In the genomic region with DNA sequence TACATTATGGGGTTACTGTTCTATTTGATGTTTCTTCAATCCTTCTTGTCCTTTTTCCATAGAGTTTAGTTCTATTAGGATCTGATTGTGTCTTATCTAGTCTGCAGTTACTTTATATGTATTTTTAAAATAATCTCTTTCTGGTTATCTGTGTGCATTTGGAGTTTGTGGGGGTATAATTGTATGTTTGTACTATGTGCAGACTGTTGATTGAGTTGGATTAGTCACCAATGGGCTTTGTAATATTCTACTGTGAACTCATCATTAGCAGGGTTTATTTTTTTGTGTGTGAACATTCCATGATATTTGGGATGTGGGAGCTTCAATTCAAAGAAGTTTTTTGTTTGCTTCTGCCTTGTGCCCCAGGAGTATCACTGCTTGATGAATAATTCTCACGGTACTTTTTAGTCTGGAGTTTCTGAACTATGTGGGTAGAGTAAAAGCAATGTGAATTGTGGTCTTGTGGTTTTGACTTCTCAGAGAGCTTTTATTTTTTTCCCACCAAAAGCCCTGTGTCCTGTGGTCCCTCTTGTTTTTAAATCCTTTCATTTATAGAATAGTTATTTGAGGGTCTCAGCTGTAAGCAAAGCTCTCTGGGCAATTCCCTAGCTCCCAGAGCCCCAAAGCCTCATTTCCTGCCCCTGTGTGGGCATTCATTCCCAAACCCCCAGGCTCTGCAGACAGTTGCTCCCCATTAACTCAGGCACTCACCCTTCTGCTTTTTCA, we compare ENCODE assay signal across 9 cellular contexts.
A peak's percentile ranks its signal among the peaks of the same experiment; 100 is the strongest.
DNase-seq lines count a peak whose midpoint lies in the region; ATAC-seq and TF ChIP-seq lines count a peak whose summit lies in the region.
"Had no signal": no experiment of that assay in that cellular context is flagged by ENCODE, and none has a peak within 500 bp of the region (broad histone marks: within the 10 kb centered on the region; RNA-seq: fewer than 3 reads in every experiment).

No MANE protein-coding gene starts in this region.

- H3K4me3 ChIP-seq in GM12864 (ENCODE audit: low read depth, low read length) = no peak overlapping the region

- no peak for TF ChIP-seq CTCF in GM12864 (IDR thresholded peaks at IDR 0.05; ENCODE audit: low read depth, low read length, missing control alignments)

- H3K27ac Mint-ChIP-seq in T-helper 2 cell treated with Interferon-gamma antibody and Interleukin-4, amounts not matched to agents 5 μg/mL and 100 μg/mL, for 36 hours = no peak overlapping the region

- no peaks in the 10 kb centered on the region for H3K36me3 Mint-ChIP-seq in T-helper 2 cell treated with Interferon-gamma antibody and Interleukin-4, amounts not matched to agents 5 μg/mL and 100 μg/mL, for 36 hours (ENCODE audit: low read depth)

- H3K4me3 Mint-ChIP-seq in T-helper 2 cell treated with Interferon-gamma antibody and Interleukin-4, amounts not matched to agents 5 μg/mL and 100 μg/mL, for 36 hours = no peak overlapping the region

- H3K27me3 Mint-ChIP-seq in T-helper 2 cell treated with Interferon-gamma antibody and Interleukin-4, amounts not matched to agents 5 μg/mL and 100 μg/mL, for 36 hours (ENCODE audit: low read depth) = no peaks in the 10 kb centered on the region

- DNase-seq in GM12864 (ENCODE audit: low read depth) = peak; percentile 66
- DNase-seq in epidermal melanocyte (ENCODE audit: insufficient read length, low spot score) = peak; percentile 26
- DNase-seq in NCI-H345 (lab: John Stamatoyannopoulos, UW) = no peak
- DNase-seq in NCI-H2227 (lab: John Stamatoyannopoulos, UW; ENCODE audit: unreplicated experiment) = no peak
- no peak for DNase-seq in DMS153 treated with DMSO at 0.1 percent for 48 hours (lab: John Stamatoyannopoulos, UW; ENCODE audit: unreplicated experiment)
- DNase-seq in T-helper 2 cell treated with Interferon-gamma antibody and Interleukin-4, amounts not matched to agents 5 μg/mL and 100 μg/mL, for 36 hours (ENCODE audit: low spot score) = no peak
- DNase-seq: kidney had no signal

- no peaks in the 10 kb centered on the region for H3K9me3 Mint-ChIP-seq in T-helper 2 cell treated with Interferon-gamma antibody and Interleukin-4, amounts not matched to agents 5 μg/mL and 100 μg/mL, for 36 hours

- ATAC-seq in GM21367 (IDR thresholded peaks at IDR 0.05; ENCODE audit: unreplicated experiment) (peak; percentile 85), HG03378 (IDR thresholded peaks at IDR 0.05; ENCODE audit: unreplicated experiment) (peak; percentile 96)

- H3K4me1 Mint-ChIP-seq in T-helper 2 cell treated with Interferon-gamma antibody and Interleukin-4, amounts not matched to agents 5 μg/mL and 100 μg/mL, for 36 hours (ENCODE audit: low read depth) = no peaks in the 10 kb centered on the region

Comparison
In these comparisons a context has a peak if more than half of its experiments do, and no peak if none do; other contexts are left out.
1. DNase-seq: peak in GM12864 (single experiment) and epidermal melanocyte (single experiment); none in NCI-H345 (single experiment), NCI-H2227 (single experiment), DMS153 treated with DMSO at 0.1 percent for 48 hours (single experiment) and T-helper 2 cell treated with Interferon-gamma antibody and Interleukin-4, amounts not matched to agents 5 μg/mL and 100 μg/mL, for 36 hours (single experiment).